In genomic region chr3:170324962-170325361, GRCh38 we compare ENCODE assay signal across 27 cellular contexts.
"Had no signal": no experiment of that assay in that cellular context is flagged by ENCODE, and none has a peak within 500 bp of the region (broad histone marks: within the 10 kb centered on the region; RNA-seq: fewer than 3 reads in every experiment).

No MANE protein-coding gene starts in this region.

- ATAC-seq: activated T-cell treated with anti-CD3 and anti-CD28 coated beads, Interleukin-2, amount 50 U/mL, for 4 hours; body of pancreas; left lung; naive thymus-derived CD8-positive, alpha-beta T cell; sciatic nerve; stimulated activated effector memory CD8-positive, alpha-beta T cell treated with anti-CD3 and anti-CD28 coated beads, Interleukin-12 subunit alpha, Interleukin-12 subunit beta, amount 100 ng/mL, for 72 hours; stimulated activated naive CD8-positive, alpha-beta T cell treated with anti-CD3 and anti-CD28 coated beads, Interleukin-15, amount 100 ng/mL, for 72 hours had no signal

- H3K9me3 ChIP-seq: body of pancreas, neutrophil had no signal

- H3K4me3 ChIP-seq: body of pancreas, cardiac muscle cell, left lung, lung, tibial artery had no signal

- H3K4me1 Mint-ChIP-seq: stimulated activated naive CD8-positive, alpha-beta T cell treated with anti-CD3 and anti-CD28 coated beads, Interleukin-15, amount 100 ng/mL, for 72 hours had no signal

- H3K36me3 ChIP-seq: cardiac muscle cell, left lung, neutrophil, tibial artery had no signal

- H3K9me3 Mint-ChIP-seq: activated naive CD8-positive, alpha-beta T cell treated with anti-CD3 and anti-CD28 coated beads, Interleukin-2, amount 10 ng/mL, durations not matched to agents 7 days and 5 days; activated T-cell treated with anti-CD3 and anti-CD28 coated beads, Interleukin-2, amount 50 U/mL, for 4 hours; activated T-helper 2 cell treated with anti-CD3 and anti-CD28 coated beads, Interferon-gamma antibody, Interleukin-2, Interleukin-4, amounts not matched to agents 10 μg/mL and 5 μg/mL and 100 μg/mL, durations not matched to agents 14 hours and 24 hours and 36 hours; stimulated activated effector memory CD8-positive, alpha-beta T cell treated with anti-CD3 and anti-CD28 coated beads, Interleukin-12 subunit alpha, Interleukin-12 subunit beta, amount 100 ng/mL, for 72 hours had no signal

- H3K27ac Mint-ChIP-seq: activated B cell treated with CpG ODN at 0.5 μM for 24 hours; activated naive CD8-positive, alpha-beta T cell treated with anti-CD3 and anti-CD28 coated beads, Interleukin-2, amount 10 ng/mL, durations not matched to agents 7 days and 5 days; activated T-helper 2 cell treated with anti-CD3 and anti-CD28 coated beads, Interferon-gamma antibody, Interleukin-2, Interleukin-4, amounts not matched to agents 10 μg/mL and 5 μg/mL and 100 μg/mL, durations not matched to agents 14 hours and 24 hours and 36 hours; naive thymus-derived CD8-positive, alpha-beta T cell; stimulated activated effector memory CD8-positive, alpha-beta T cell treated with anti-CD3 and anti-CD28 coated beads, Interleukin-12 subunit alpha, Interleukin-12 subunit beta, amount 100 ng/mL, for 72 hours; stimulated activated naive CD8-positive, alpha-beta T cell treated with anti-CD3 and anti-CD28 coated beads, Interleukin-15, amount 100 ng/mL, for 72 hours had no signal

- H3K27ac ChIP-seq: body of pancreas, cardiac muscle cell, left lung, neutrophil, tibial artery had no signal

- H3K4me1 ChIP-seq: body of pancreas, tibial artery had no signal

- H3K4me3 Mint-ChIP-seq: activated B cell treated with CpG ODN at 0.5 μM for 24 hours; activated naive CD8-positive, alpha-beta T cell treated with anti-CD3 and anti-CD28 coated beads, Interleukin-2, amount 10 ng/mL, durations not matched to agents 7 days and 5 days; activated T-cell treated with anti-CD3 and anti-CD28 coated beads, Interleukin-2, amount 50 U/mL, for 4 hours; naive thymus-derived CD8-positive, alpha-beta T cell; stimulated activated effector memory CD8-positive, alpha-beta T cell treated with anti-CD3 and anti-CD28 coated beads, Interleukin-12 subunit alpha, Interleukin-12 subunit beta, amount 100 ng/mL, for 72 hours; stimulated activated naive CD8-positive, alpha-beta T cell treated with anti-CD3 and anti-CD28 coated beads, Interleukin-15, amount 100 ng/mL, for 72 hours had no signal

- DNase-seq: activated B cell treated with CpG ODN at 0.5 μM for 24 hours; activated CD4-positive, alpha-beta T cell treated with anti-CD3 and anti-CD28 coated beads for 4 hours; activated CD4-positive, alpha-beta T cell treated with anti-CD3 and anti-CD28 coated beads, Interleukin-2, amount 50 U/mL, for 48 hours; activated CD8-positive, alpha-beta memory T cell treated with anti-CD3 and anti-CD28 coated beads, Interleukin-2, amount 50 U/mL, for 48 hours; activated naive CD4-positive, alpha-beta T cell; activated naive CD8-positive, alpha-beta T cell treated with anti-CD3 and anti-CD28 coated beads, Interleukin-2, amount 10 ng/mL, durations not matched to agents 7 days and 5 days; activated T-cell treated with anti-CD3 and anti-CD28 coated beads, Interleukin-2, amount 50 U/mL, for 4 hours; amniotic stem cell; body of pancreas; dermis blood vessel endothelial cell; effector CD8-positive, alpha-beta T cell; foreskin melanocyte; kidney glomerular epithelial cell; left lung; naive thymus-derived CD8-positive, alpha-beta T cell; small intestine; stimulated activated CD4-positive, alpha-beta T cell treated with anti-CD3 and anti-CD28 coated beads, Interleukin-2, amount 100 ng/mL, for 24 hours; stimulated activated naive CD8-positive, alpha-beta T cell treated with anti-CD3 and anti-CD28 coated beads, Interleukin-15, amount 100 ng/mL, for 72 hours; T-helper 1 cell; T-helper 9 cell; tibial artery had no signal

- H3K36me3 Mint-ChIP-seq: activated naive CD8-positive, alpha-beta T cell treated with anti-CD3 and anti-CD28 coated beads, Interleukin-2, amount 10 ng/mL, durations not matched to agents 7 days and 5 days; naive thymus-derived CD8-positive, alpha-beta T cell; stimulated activated effector memory CD8-positive, alpha-beta T cell treated with anti-CD3 and anti-CD28 coated beads, Interleukin-12 subunit alpha, Interleukin-12 subunit beta, amount 100 ng/mL, for 72 hours had no signal

- H3K27me3 Mint-ChIP-seq: activated B cell treated with CpG ODN at 0.5 μM for 24 hours; activated naive CD8-positive, alpha-beta T cell treated with anti-CD3 and anti-CD28 coated beads, Interleukin-2, amount 10 ng/mL, durations not matched to agents 7 days and 5 days; naive thymus-derived CD8-positive, alpha-beta T cell; stimulated activated naive CD8-positive, alpha-beta T cell treated with anti-CD3 and anti-CD28 coated beads, Interleukin-15, amount 100 ng/mL, for 72 hours had no signal

- FAIRE-seq: small intestine had no signal

- H3K27me3 ChIP-seq: body of pancreas, cardiac muscle cell, left lung, tibial artery had no signal
